In genomic region chr1:21899972-21900371, GRCh38 we compare ENCODE assay signal across 14 cellular contexts. TPM values are rescaled to one million over a fixed set of nuclear protein-coding genes. Genes with fewer than 3 reads are reported as not detected.
A peak's percentile ranks its signal among the peaks of the same experiment; 100 is the strongest.
DNase-seq lines count a peak whose midpoint lies in the region; ATAC-seq and TF ChIP-seq lines count a peak whose summit lies in the region.
"Had no signal": no experiment of that assay in that cellular context is flagged by ENCODE, and none has a peak within 500 bp of the region (broad histone marks: within the 10 kb centered on the region; RNA-seq: fewer than 3 reads in every experiment).

No MANE protein-coding gene starts in this region.

- H3K4me3 Mint-ChIP-seq in CD8-positive, alpha-beta memory T cell, result no peak overlapping the region

- intact Hi-C loops in esophagus squamous epithelium (cut with DNase I), result no loop called here

- H3K9ac ChIP-seq in muscle layer of colon (ENCODE audit: low read length), result peak overlapping the region; percentile 26
- H3K9ac ChIP-seq in subcutaneous abdominal adipose tissue (ENCODE audit: low read length in 5 of 5), result peak overlapping the region in 1 of 5 donors; percentile 28
- H3K9ac ChIP-seq: KMS-11 had no signal

- CTCF ChIA-PET in CD8-positive, alpha-beta memory T cell (lab: Charles Lee), result no interaction called here

- H3K27ac ChIP-seq in SJCRH30, result 0 out of 2 replicates have a peak overlapping the region, but pooled peaks have one; percentile 3
- peak overlapping the region; percentile 41 to 97 (median 90) for H3K27ac ChIP-seq in esophagus squamous epithelium
- H3K27ac ChIP-seq in muscle layer of colon (ENCODE audit: low read depth, low read length), result peak overlapping the region; percentile 55
- H3K27ac ChIP-seq in subcutaneous abdominal adipose tissue (ENCODE audit: low read depth, low read length), result peak overlapping the region; percentile 82
- no peak overlapping the region for H3K27ac ChIP-seq in CD8-positive, alpha-beta memory T cell (ENCODE audit: low read depth, low read length)
- H3K27ac ChIP-seq: KMS-11 had no signal

- peaks cover 61% of the 10 kb centered on the region for H3K4me1 ChIP-seq in SJCRH30
- peaks cover 36 to 100% (median 93%) of the 10 kb centered on the region in 3 donors for H3K4me1 ChIP-seq in esophagus squamous epithelium
- peaks cover 98% of the 10 kb centered on the region for H3K4me1 ChIP-seq in muscle layer of colon (ENCODE audit: insufficient read depth, low read length)
- H3K4me1 ChIP-seq in subcutaneous abdominal adipose tissue (ENCODE audit: control insufficient read depth in 5 of 5, insufficient read depth in 5 of 5, low read length in 5 of 5), result peaks cover 61 to 100% (median 99%) of the 10 kb centered on the region in 5 donors
- H3K4me1 ChIP-seq in CD8-positive, alpha-beta memory T cell (ENCODE audit: insufficient read depth, low read length), result no peaks in the 10 kb centered on the region
- H3K4me1 ChIP-seq: BE2C had no signal

- no peak for TF ChIP-seq POLR2A in esophagus squamous epithelium (IDR thresholded peaks at IDR 0.05)

- no peaks in the 10 kb centered on the region for H3K36me3 Mint-ChIP-seq in CD8-positive, alpha-beta memory T cell

- no peak for TF ChIP-seq CTCF in esophagus squamous epithelium (IDR thresholded peaks at IDR 0.05)

- H3K36me3 ChIP-seq in SJCRH30 (peaks cover 45% of the 10 kb centered on the region), esophagus squamous epithelium (peaks cover 0 to 17% (median 3%) of the 10 kb centered on the region in 3 donors), muscle layer of colon (ENCODE audit: insufficient read depth, low read length) (peaks cover 23% of the 10 kb centered on the region), subcutaneous abdominal adipose tissue (ENCODE audit: control insufficient read depth in 5 of 5, insufficient read depth in 5 of 5, low read length in 5 of 5) (peaks cover 0 to 24% (median 16%) of the 10 kb centered on the region in 5 donors)
- no peaks in the 10 kb centered on the region for H3K36me3 ChIP-seq in CD8-positive, alpha-beta memory T cell (ENCODE audit: insufficient read depth, low read length)
- H3K36me3 ChIP-seq: BE2C had no signal

- H3K27me3 Mint-ChIP-seq in CD8-positive, alpha-beta memory T cell, result no peaks in the 10 kb centered on the region

- ATAC-seq in HG02981 (IDR thresholded peaks at IDR 0.05; ENCODE audit: unreplicated experiment), result no peak
- ATAC-seq: SK-N-SH treated with all-trans-retinoic acid at 6 μM for 48 hours had no signal

- H3K27me3 ChIP-seq in SJCRH30, result no peaks in the 10 kb centered on the region
- H3K27me3 ChIP-seq in esophagus squamous epithelium, result no peaks in the 10 kb centered on the region
- no peaks in the 10 kb centered on the region for H3K27me3 ChIP-seq in muscle layer of colon (ENCODE audit: control insufficient read depth in 1 of 2, insufficient read depth in 2 of 2, low read length in 2 of 2)
- H3K27me3 ChIP-seq in subcutaneous abdominal adipose tissue (ENCODE audit: control insufficient read depth in 5 of 5, insufficient read depth in 4 of 5, low read length in 5 of 5), result no peaks in the 10 kb centered on the region
- H3K27me3 ChIP-seq in CD8-positive, alpha-beta memory T cell (ENCODE audit: insufficient read depth, low read length, poor library complexity, severe bottlenecking), result no peaks in the 10 kb centered on the region
- H3K27me3 ChIP-seq: BE2C had no signal

- no peak overlapping the region for H3K27ac Mint-ChIP-seq in CD8-positive, alpha-beta memory T cell

- DNase-seq in SJCRH30 (no peak), esophagus squamous epithelium (lab: John Stamatoyannopoulos, UW) (no peak), NCI-H524 treated with DMSO at 0.1 percent for 48 hours (lab: John Stamatoyannopoulos, UW) (no peak), occipital lobe (lab: John Stamatoyannopoulos, UW) (no peak)
- DNase-seq in CD8-positive, alpha-beta memory T cell, result no peak
- DNase-seq: activated T-cell treated with anti-CD3 and anti-CD28 coated beads, Interleukin-2, amount 50 U/mL, for 1 hour; BE2C; NCI-H1694 treated with DMSO at 0.1 percent for 48 hours; stimulated activated CD4-positive, alpha-beta T cell treated with anti-CD3 and anti-CD28 coated beads, Interleukin-15, amount 100 ng/mL, for 24 hours had no signal

- H3K9me3 ChIP-seq in SJCRH30 (replicated peaks) (no peaks in the 10 kb centered on the region), esophagus squamous epithelium (no peaks in the 10 kb centered on the region), muscle layer of colon (ENCODE audit: low read length) (no peaks in the 10 kb centered on the region), subcutaneous abdominal adipose tissue (ENCODE audit: control insufficient read depth in 5 of 5, low read length in 5 of 5) (no peaks in the 10 kb centered on the region)
- H3K9me3 ChIP-seq in CD8-positive, alpha-beta memory T cell (ENCODE audit: low read length), result no peaks in the 10 kb centered on the region
- H3K9me3 ChIP-seq: BE2C had no signal

- 21 to 30% methylated on average over 2 to 3 of the region's 8 CpGs for WGBS in esophagus squamous epithelium, 2 donors

- no peak overlapping the region for H3K4me3 ChIP-seq in SJCRH30
- no peak overlapping the region for H3K4me3 ChIP-seq in esophagus squamous epithelium
- no peak overlapping the region for H3K4me3 ChIP-seq in muscle layer of colon (ENCODE audit: low read depth in 1 of 2, low read length in 2 of 2)
- no peak overlapping the region for H3K4me3 ChIP-seq in subcutaneous abdominal adipose tissue (ENCODE audit: low read depth in 1 of 5, low read length in 5 of 5)
- no peak overlapping the region for H3K4me3 ChIP-seq in CD8-positive, alpha-beta memory T cell (ENCODE audit: low read length)

- POLR2A ChIA-PET in CD8-positive, alpha-beta memory T cell (lab: Charles Lee), result no interaction called here

- no peaks in the 10 kb centered on the region for H3K9me3 Mint-ChIP-seq in CD8-positive, alpha-beta memory T cell

- H3K4me1 Mint-ChIP-seq in CD8-positive, alpha-beta memory T cell, result no peaks in the 10 kb centered on the region

RNA-seq across cellular contexts. Expression of gene HSPG2, which starts 37.1 kb away (rescaled TPM):
- 82.3 and 84.0 TPM in 2 replicates for total RNA-seq in SJCRH30 (2014; rRNA removed; shearing (Covaris generic))
- total RNA-seq in esophagus squamous epithelium, result 100 to 1,000 TPM in 1 of 4 donors, 10 to 100 TPM in 3; 44.9 to 107 (median 54.2) TPM
- total RNA-seq in CD8-positive, alpha-beta memory T cell, result under 1 TPM; 0.24 to 0.72 TPM
- not detected for polyA plus RNA-seq in CD8-positive, alpha-beta memory T cell
- total RNA-seq in occipital lobe, result 3.7 TPM
